ENCODE assay signal across 15 cellular contexts in genomic region chr11:102280237-102280833, GRCh38. TPM values are rescaled to one million over a fixed set of nuclear protein-coding genes. Genes with fewer than 3 reads are reported as not detected.
A peak's percentile ranks its signal among the peaks of the same experiment; 100 is the strongest.
DNase-seq lines count a peak whose midpoint lies in the region; ATAC-seq, FAIRE-seq and TF ChIP-seq lines count a peak whose summit lies in the region.
"Had no signal": no experiment of that assay in that cellular context is flagged by ENCODE, and none has a peak within 500 bp of the region (broad histone marks: within the 10 kb centered on the region; RNA-seq: fewer than 3 reads in every experiment).

No MANE protein-coding gene starts in this region.

- H3K79me2 ChIP-seq in astrocyte (ENCODE audit: insufficient read depth, low read length) = no peaks in the 10 kb centered on the region

- H3K27ac Mint-ChIP-seq in astrocyte (ENCODE audit: unreplicated experiment) = no peak overlapping the region
- H3K27ac Mint-ChIP-seq in CD8-positive, alpha-beta T cell = no peak overlapping the region
- H3K27ac Mint-ChIP-seq: immature natural killer cell, naive B cell had no signal

- no peaks in the 10 kb centered on the region for H3K9me3 Mint-ChIP-seq in astrocyte (ENCODE audit: unreplicated experiment)
- H3K9me3 Mint-ChIP-seq in CD8-positive, alpha-beta T cell = no peaks in the 10 kb centered on the region
- H3K9me3 Mint-ChIP-seq: immature natural killer cell had no signal

- FAIRE-seq in astrocyte (lab: Jason Lieb, UNC) = no peak
- FAIRE-seq: D721Med had no signal

- no peaks in the 10 kb centered on the region for H3K27me3 Mint-ChIP-seq in astrocyte (ENCODE audit: low read depth, unreplicated experiment)
- H3K27me3 Mint-ChIP-seq in CD8-positive, alpha-beta T cell (ENCODE audit: low read depth) = peaks cover 13% of the 10 kb centered on the region

- H3K9ac ChIP-seq in astrocyte (ENCODE audit: low read length) = no peak overlapping the region

- ATAC-seq in mucosa of descending colon (peak; percentile 71), upper lobe of right lung (peak; percentile 10)
- ATAC-seq in CD8-positive, alpha-beta T cell = no peak

- no peak overlapping the region for H2AFZ ChIP-seq in astrocyte (ENCODE audit: low read depth, low read length)

- H3K4me1 ChIP-seq in cardiac muscle cell (ENCODE audit: low read depth) = peaks cover 45% of the 10 kb centered on the region
- peaks cover 19% of the 10 kb centered on the region for H3K4me1 ChIP-seq in left ventricle myocardium inferior
- peaks cover 16% of the 10 kb centered on the region for H3K4me1 ChIP-seq in astrocyte (ENCODE audit: insufficient read depth, low read length)
- H3K4me1 ChIP-seq in mucosa of descending colon (ENCODE audit: low read depth) = peaks cover 19% of the 10 kb centered on the region
- no peaks in the 10 kb centered on the region for H3K4me1 ChIP-seq in upper lobe of right lung
- no peaks in the 10 kb centered on the region for H3K4me1 ChIP-seq in CD8-positive, alpha-beta T cell (ENCODE audit: insufficient read depth, low read length)

- POLR2A ChIA-PET in CD8-positive, alpha-beta T cell (lab: Charles Lee) = no interaction called here

- H3K4me3 Mint-ChIP-seq in astrocyte (ENCODE audit: unreplicated experiment) = no peak overlapping the region
- H3K4me3 Mint-ChIP-seq in CD8-positive, alpha-beta T cell = no peak overlapping the region
- H3K4me3 Mint-ChIP-seq: immature natural killer cell had no signal

- no peaks in the 10 kb centered on the region for H3K27me3 ChIP-seq in cardiac muscle cell
- no peaks in the 10 kb centered on the region for H3K27me3 ChIP-seq in left ventricle myocardium inferior (ENCODE audit: low read depth)
- no peaks in the 10 kb centered on the region for H3K27me3 ChIP-seq in astrocyte (ENCODE audit: insufficient read depth, low read length)
- no peaks in the 10 kb centered on the region for H3K27me3 ChIP-seq in upper lobe of right lung
- no peaks in the 10 kb centered on the region for H3K27me3 ChIP-seq in CD8-positive, alpha-beta T cell (ENCODE audit: insufficient read depth, low read length)

- no peaks in the 10 kb centered on the region for H4K20me1 ChIP-seq in astrocyte (ENCODE audit: insufficient read depth, low read length)

- H3K4me3 ChIP-seq in cardiac muscle cell (no peak overlapping the region), left ventricle myocardium inferior (no peak overlapping the region), astrocyte (ENCODE audit: insufficient read depth, low read depth, low read length) (no peak overlapping the region), mucosa of descending colon (no peak overlapping the region), upper lobe of right lung (no peak overlapping the region)
- H3K4me3 ChIP-seq in CD8-positive, alpha-beta T cell (ENCODE audit: low read depth, low read length) = no peak overlapping the region

- H3K9me3 ChIP-seq in cardiac muscle cell (ENCODE audit: low read depth) = no peaks in the 10 kb centered on the region
- H3K9me3 ChIP-seq in left ventricle myocardium inferior (replicated peaks) = no peaks in the 10 kb centered on the region
- no peaks in the 10 kb centered on the region for H3K9me3 ChIP-seq in astrocyte (ENCODE audit: insufficient read depth, low read depth, low read length)
- H3K9me3 ChIP-seq in mucosa of descending colon = no peaks in the 10 kb centered on the region
- no peaks in the 10 kb centered on the region for H3K9me3 ChIP-seq in upper lobe of right lung
- no peaks in the 10 kb centered on the region for H3K9me3 ChIP-seq in CD8-positive, alpha-beta T cell (ENCODE audit: low read length)

- peak overlapping the region; percentile 64 for H3K27ac ChIP-seq in cardiac muscle cell
- H3K27ac ChIP-seq in left ventricle myocardium inferior (replicated peaks) = no peak overlapping the region
- H3K27ac ChIP-seq in astrocyte (ENCODE audit: low read depth, low read length) = no peak overlapping the region
- no peak overlapping the region for H3K27ac ChIP-seq in upper lobe of right lung
- no peak overlapping the region for H3K27ac ChIP-seq in CD8-positive, alpha-beta T cell (ENCODE audit: low read depth, low read length)

- no peaks in the 10 kb centered on the region for H3K36me3 Mint-ChIP-seq in astrocyte (ENCODE audit: low read depth, unreplicated experiment)
- no peaks in the 10 kb centered on the region for H3K36me3 Mint-ChIP-seq in CD8-positive, alpha-beta T cell
- H3K36me3 Mint-ChIP-seq: immature natural killer cell had no signal

- H3K4me2 ChIP-seq in astrocyte (ENCODE audit: low read length) = peak overlapping the region; percentile 70

- no peaks in the 10 kb centered on the region for H3K36me3 ChIP-seq in cardiac muscle cell
- H3K36me3 ChIP-seq in left ventricle myocardium inferior = no peaks in the 10 kb centered on the region
- no peaks in the 10 kb centered on the region for H3K36me3 ChIP-seq in astrocyte (ENCODE audit: insufficient read depth, low read length)
- H3K36me3 ChIP-seq in mucosa of descending colon (ENCODE audit: low read depth) = no peaks in the 10 kb centered on the region
- no peaks in the 10 kb centered on the region for H3K36me3 ChIP-seq in upper lobe of right lung
- H3K36me3 ChIP-seq in CD8-positive, alpha-beta T cell (ENCODE audit: insufficient read depth, low read length) = no peaks in the 10 kb centered on the region

- H3K4me1 Mint-ChIP-seq in astrocyte (ENCODE audit: low read depth, unreplicated experiment) = peaks cover 12% of the 10 kb centered on the region
- H3K4me1 Mint-ChIP-seq in CD8-positive, alpha-beta T cell (ENCODE audit: low read depth) = peaks cover 5% of the 10 kb centered on the region

- TF ChIP-seq CTCF in cardiac muscle cell (IDR thresholded peaks at IDR 0.05; ENCODE audit: low read depth, low read length) (no peak), left ventricle myocardium inferior (IDR thresholded peaks at IDR 0.05; ENCODE audit: borderline replicate concordance) (no peak), astrocyte (IDR thresholded peaks at IDR 0.05; ENCODE audit: insufficient read depth, low read depth, low read length) (no peak), mucosa of descending colon (IDR thresholded peaks at IDR 0.05) (no peak), upper lobe of right lung (IDR thresholded peaks at IDR 0.05) (no peak)
- TF ChIP-seq CTCF in CD8-positive, alpha-beta T cell (IDR thresholded peaks at IDR 0.05) = no peak

- intact Hi-C loops in left ventricle myocardium inferior (cut with micrococcal nuclease) = no loop called here
- intact Hi-C loops in mucosa of descending colon (cut with DNase I, micrococcal nuclease) = loop anchor here in 1 of 2 donors (10.0 kb wide), 1 partner anchor 214 kb away; no protein-coding TSS in a partner anchor
- intact Hi-C loops in upper lobe of right lung (cut with DNase I) = no loop called here
- intact Hi-C loops in CD8-positive, alpha-beta T cell (cut with DNase I, micrococcal nuclease) = no loop called here

- CTCF ChIA-PET in CD8-positive, alpha-beta T cell (lab: Charles Lee) = interaction anchor here (1.0 to 1.6 kb wide), 5 partner anchors 8 to 386 kb away, joined by 3 to 10 read pairs (median 5); no protein-coding TSS in a partner anchor

- DNase-seq in cardiac muscle cell (ENCODE audit: low read depth in 1 of 2, low spot score in 1 of 2) (no peak), left ventricle myocardium inferior (no peak), astrocyte (ENCODE audit: low read depth) (no peak), mucosa of descending colon (peak in 2 of 3 donors; percentile 43 to 48), upper lobe of right lung (no peak), SK-N-DZ (ENCODE audit: low spot score) (no peak), GF-D8 (lab: John Stamatoyannopoulos, UW) (no peak)
- DNase-seq in CD8-positive, alpha-beta T cell = no peak
- DNase-seq: activated CD4-positive, alpha-beta T cell treated with anti-CD3 and anti-CD28 coated beads, Interleukin-2, amount 50 U/mL, for 4 hours; activated naive CD4-positive, alpha-beta T cell; immature natural killer cell; KBM-7; naive B cell; RPMI8226 had no signal

RNA-seq across cellular contexts. Expression of gene BIRC3, which starts 36.9 kb away (rescaled TPM):
- 0.06 and 0.78 TPM in 2 replicates for total RNA-seq in cardiac muscle cell
- polyA plus RNA-seq in cardiac muscle cell = 0.92 TPM in 1 of 2 replicates, not detected in the other
- 8.1 TPM for total RNA-seq in left ventricle myocardium inferior
- 2.2 and 2.6 TPM in 2 replicates for total RNA-seq in astrocyte
- 100 to 1,000 TPM in 1 of 3 donors, 10 to 100 TPM in 2; 26.1 to 116 (median 45.4) TPM for total RNA-seq in mucosa of descending colon
- total RNA-seq in upper lobe of right lung = 23.0 TPM
- not detected in 2 replicates for polyA plus RNA-seq in SK-N-DZ (2014; cell fraction: cytosol; rRNA removed)
- not detected in 2 replicates for polyA plus RNA-seq in SK-N-DZ (2014; cell fraction: nucleus; rRNA removed)
- 10 to 100 TPM; 88.0 to 90.4 TPM for total RNA-seq in CD8-positive, alpha-beta T cell

Comparison
In these comparisons a context has a peak if more than half of its experiments do, and no peak if none do; other contexts are left out.
1. DNase-seq: peak in mucosa of descending colon (2 of 3); none in cardiac muscle cell (0 of 2), left ventricle myocardium inferior (single experiment), astrocyte (single experiment), upper lobe of right lung (single experiment), SK-N-DZ (single experiment), GF-D8 (single experiment) and CD8-positive, alpha-beta T cell (0 of 7).